19 cellular contexts compared by ENCODE assay signal in genomic region chr18:55783921-55784320, GRCh38.
DNase-seq lines count a peak whose midpoint lies in the region; ATAC-seq and TF ChIP-seq lines count a peak whose summit lies in the region.
"Had no signal": no experiment of that assay in that cellular context is flagged by ENCODE, and none has a peak within 500 bp of the region (broad histone marks: within the 10 kb centered on the region; RNA-seq: fewer than 3 reads in every experiment).

No MANE protein-coding gene starts in this region.

- ATAC-seq in GM23338 = no peak

- H3K27me3 ChIP-seq in GM23338 (ENCODE audit: insufficient read depth) = peaks cover 18% of the 10 kb centered on the region
- H3K27me3 ChIP-seq: BE2C, MG63 had no signal

- H3K36me3 ChIP-seq in GM23338 (ENCODE audit: insufficient read depth) = no peaks in the 10 kb centered on the region
- H3K36me3 ChIP-seq: BE2C, HAP-1, MG63 had no signal

- H3K79me2 ChIP-seq in GM23338 (replicated peaks; ENCODE audit: insufficient read depth) = no peaks in the 10 kb centered on the region

- no peaks in the 10 kb centered on the region for H3F3A ChIP-seq in GM23338 (replicated peaks; ENCODE audit: low read depth)

- no peak for DNase-seq in GM23338 (ENCODE audit: low spot score)
- DNase-seq in NCI-H2081 (lab: John Stamatoyannopoulos, UW) = peak; percentile 6 to 62
- peak; percentile 57 for DNase-seq in NCI-H774 (lab: John Stamatoyannopoulos, UW)
- no peak for DNase-seq in mesothelial cell of epicardium (ENCODE audit: low spot score in 2 of 2, unreplicated experiment in 2 of 2)
- no peak for DNase-seq in mucosa of gallbladder (ENCODE audit: low spot score)
- DNase-seq in DMS79 (lab: John Stamatoyannopoulos, UW) = no peak
- no peak for DNase-seq in activated CD8-positive, alpha-beta memory T cell treated with anti-CD3 and anti-CD28 coated beads, Interleukin-2, amount 50 U/mL, for 48 hours
- DNase-seq: BE2C, GM23248, MG63, NCI-H1436, NCI-H2029, NCI-H2171 treated with DMSO at 0.1 percent for 48 hours, PC-9, RPMI8226, SIG-M5, SK-N-SH, T-helper 2 cell had no signal

- peak overlapping the region; percentile 13; the same call in 1 of the 2 replicates for H3K4me2 ChIP-seq in GM23338
- H3K4me2 ChIP-seq: PC-9, SK-N-SH had no signal

- H3K4me1 Mint-ChIP-seq in GM23338 (peaks cover 28% of the 10 kb centered on the region), mesothelial cell of epicardium (peaks cover 59% of the 10 kb centered on the region)

- no peaks in the 10 kb centered on the region for H4K20me1 ChIP-seq in GM23338 (replicated peaks; ENCODE audit: insufficient read depth)

- TF ChIP-seq CTCF in GM23338 (conservative IDR thresholded peaks at IDR 0.05; ENCODE audit: low read depth in 2 of 2) = no peak
- no peak for TF ChIP-seq CTCF in mesothelial cell of epicardium (IDR thresholded peaks at IDR 0.05; ENCODE audit: unreplicated experiment)

- H3K27ac Mint-ChIP-seq in GM23338 (no peak overlapping the region), mesothelial cell of epicardium (peak overlapping the region; percentile 33)

- H3K4me3 Mint-ChIP-seq in GM23338 = no peak overlapping the region
- no peak overlapping the region for H3K4me3 Mint-ChIP-seq in mesothelial cell of epicardium

- H3K9me3 Mint-ChIP-seq in GM23338 (peaks cover 3% of the 10 kb centered on the region; the same call in 1 of the 3 replicates), mesothelial cell of epicardium (peaks cover 5% of the 10 kb centered on the region)

- H3K27me3 Mint-ChIP-seq in GM23338 (ENCODE audit: insufficient read depth, low read depth, poor library complexity) (peaks cover 7% of the 10 kb centered on the region), mesothelial cell of epicardium (ENCODE audit: low read depth) (no peaks in the 10 kb centered on the region)

- H2AFZ ChIP-seq in GM23338 = no peak overlapping the region
- H2AFZ ChIP-seq: GM23248, PC-9 had no signal

- peaks cover 5% of the 10 kb centered on the region for H3K36me3 Mint-ChIP-seq in GM23338 (ENCODE audit: low read depth)
- peaks cover 2% of the 10 kb centered on the region for H3K36me3 Mint-ChIP-seq in mesothelial cell of epicardium

- peaks cover 15% of the 10 kb centered on the region for H3K4me1 ChIP-seq in GM23338 (ENCODE audit: insufficient read depth)

- 0 out of 2 replicates have a peak, but pooled peaks cover 10% of the 10 kb centered on the region for H3K9me2 ChIP-seq in GM23338 (ENCODE audit: insufficient read depth)
- H3K9me2 ChIP-seq: SK-N-SH had no signal

- no peak overlapping the region for H3K4me3 ChIP-seq in GM23338
- H3K4me3 ChIP-seq: GM23248, HAP-1, MG63, PC-9 had no signal

- no peak overlapping the region for H3K27ac ChIP-seq in GM23338 (ENCODE audit: low read depth)
- H3K27ac ChIP-seq: GM23248, PC-9 had no signal

TF ChIP-seq in GM23338, 12 proteins besides CTCF, POLR2A, EP300 and RAD21:
- no peak for TF ChIP-seq NANOG (IDR thresholded peaks at IDR 0.05; ENCODE audit: borderline replicate concordance)
- TF ChIP-seq ZNF462 (CRISPR knock-in tag; IDR thresholded peaks at IDR 0.05) = no peak
- no peak for TF ChIP-seq CREB1 (CRISPR knock-in tag; IDR thresholded peaks at IDR 0.05; ENCODE audit: low read depth)
- TF ChIP-seq ZNF331 (CRISPR knock-in tag; IDR thresholded peaks at IDR 0.05; ENCODE audit: low read depth) = no peak
- TF ChIP-seq ZNF114 (CRISPR knock-in tag; IDR thresholded peaks at IDR 0.05) = no peak
- TF ChIP-seq REST (IDR thresholded peaks at IDR 0.05; ENCODE audit: unreplicated experiment) = no peak
- no peak for TF ChIP-seq STAT1 (IDR thresholded peaks at IDR 0.05; ENCODE audit: unreplicated experiment)
- no peak for TF ChIP-seq ETS1 (IDR thresholded peaks at IDR 0.05)

Comparison
In these comparisons a context has a peak if more than half of its experiments do, and no peak if none do; other contexts are left out.
1. DNase-seq: peak in NCI-H2081 (2 of 2) and NCI-H774 (single experiment); none in GM23338 (single experiment), mesothelial cell of epicardium (0 of 2), mucosa of gallbladder (single experiment), DMS79 (single experiment) and activated CD8-positive, alpha-beta memory T cell treated with anti-CD3 and anti-CD28 coated beads, Interleukin-2, amount 50 U/mL, for 48 hours (single experiment).